8 cellular contexts compared by ENCODE assay signal in the genomic region with DNA sequence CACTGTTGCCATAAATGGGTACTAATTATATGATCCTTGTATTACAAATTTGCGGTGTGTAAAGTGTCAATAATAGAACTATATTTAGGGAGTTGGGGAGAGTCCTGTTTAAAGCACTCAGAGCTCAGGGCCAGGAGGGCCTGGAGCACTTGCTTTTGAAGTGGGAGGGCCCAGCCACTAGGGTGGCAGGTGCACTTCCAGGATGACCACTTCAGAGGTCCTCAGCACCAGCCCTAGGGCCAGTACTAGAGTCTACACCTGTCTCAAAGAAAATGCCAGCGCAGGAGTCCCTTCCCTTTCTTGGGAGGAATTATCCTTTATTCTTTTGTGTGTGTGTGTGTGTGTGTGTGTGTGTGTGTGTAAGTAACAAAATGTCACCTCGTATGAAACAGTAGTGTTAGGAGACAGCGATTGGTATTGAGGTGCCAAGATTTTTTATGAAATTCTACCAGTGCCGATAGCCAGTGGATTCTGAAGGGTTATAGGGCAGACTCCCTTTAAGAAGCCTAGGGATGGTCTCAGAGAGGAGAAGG. TPM values are rescaled to one million over a fixed set of nuclear protein-coding genes. Genes with fewer than 3 reads are reported as not detected.
DNase-seq lines count a peak whose midpoint lies in the region; ATAC-seq and TF ChIP-seq lines count a peak whose summit lies in the region.

No MANE protein-coding gene starts in this region.

- H3K4me1 Mint-ChIP-seq in naive thymus-derived CD8-positive, alpha-beta T cell = peaks cover 29 to 59% (median 48%) of the 10 kb centered on the region in 4 donors

- no peaks in the 10 kb centered on the region for H3K9me2 ChIP-seq in Karpas-422 (replicated peaks; ENCODE audit: insufficient read depth, low read length)

- H3K27me3 ChIP-seq in BJ (ENCODE audit: control insufficient read depth, insufficient read depth, low read length) (no peaks in the 10 kb centered on the region), Karpas-422 (ENCODE audit: low read length) (no peaks in the 10 kb centered on the region), breast epithelium (no peaks in the 10 kb centered on the region)

- peak overlapping the region; percentile 54 to 83 (median 72) for H3K4me3 Mint-ChIP-seq in naive thymus-derived CD8-positive, alpha-beta T cell

- TF ChIP-seq POLR2A in breast epithelium (IDR thresholded peaks at IDR 0.05) = no peak

- intact Hi-C loops in breast epithelium (cut with DNase I; ENCODE audit: low total_unique reads) = loop anchor here (5.0 kb wide), 1 partner anchor 34 kb away; the partner anchor contains the start of gene MYO18A

- H3K27ac ChIP-seq in Karpas-422 (ENCODE audit: low read length) (no peak overlapping the region), breast epithelium (peak overlapping the region; percentile 82 to 85)

- TF ChIP-seq CTCF in BJ (IDR thresholded peaks at IDR 0.05; ENCODE audit: insufficient read depth, low read depth, low read length) (no peak), breast epithelium (IDR thresholded peaks at IDR 0.05) (no peak)

- no peak for ATAC-seq in naive thymus-derived CD8-positive, alpha-beta T cell
- ATAC-seq in HG02588 (IDR thresholded peaks at IDR 0.05; ENCODE audit: unreplicated experiment) = no peak

- peak overlapping the region; percentile 60 to 92 (median 86) for H3K27ac Mint-ChIP-seq in naive thymus-derived CD8-positive, alpha-beta T cell

- peaks cover 35% of the 10 kb centered on the region for H3K4me1 ChIP-seq in Karpas-422 (ENCODE audit: low read length)
- H3K4me1 ChIP-seq in breast epithelium = peaks cover 11 to 30% of the 10 kb centered on the region in 2 donors

- H3K36me3 ChIP-seq in BJ (ENCODE audit: control insufficient read depth, insufficient read depth, low read length) (no peaks in the 10 kb centered on the region), Karpas-422 (ENCODE audit: insufficient read depth, low read length) (no peaks in the 10 kb centered on the region), breast epithelium (no peaks in the 10 kb centered on the region)

- H3K9ac ChIP-seq in Karpas-422 (ENCODE audit: low read length) = peak overlapping the region; percentile 64

- no peaks in the 10 kb centered on the region for H3K36me3 Mint-ChIP-seq in naive thymus-derived CD8-positive, alpha-beta T cell

- H3K4me2 ChIP-seq in Karpas-422 (ENCODE audit: low read depth, low read length, poor library complexity, severe bottlenecking) = peak overlapping the region; percentile 83

- DNase-seq in BJ (ENCODE audit: low read depth) (no peak), Karpas-422 (no peak), breast epithelium (ENCODE audit: low spot score in 2 of 2) (no peak), NCI-H524 treated with DMSO at 0.1 percent for 48 hours (lab: John Stamatoyannopoulos, UW) (no peak), DMS114 treated with DMSO at 0.1 percent for 48 hours (lab: John Stamatoyannopoulos, UW; ENCODE audit: unreplicated experiment) (no peak)
- no peak for DNase-seq in naive thymus-derived CD8-positive, alpha-beta T cell
- DNase-seq in NK-92 treated with Interleukin-12 subunit alpha and Interleukin-12 subunit beta, amount 100 ng/mL, for 24 hours (lab: John Stamatoyannopoulos, UW) = no peak

- no peaks in the 10 kb centered on the region for H3K9me3 Mint-ChIP-seq in naive thymus-derived CD8-positive, alpha-beta T cell

- peak overlapping the region; percentile 90 for H2AFZ ChIP-seq in Karpas-422 (ENCODE audit: low read length)

- no peaks in the 10 kb centered on the region for H4K20me1 ChIP-seq in Karpas-422 (ENCODE audit: insufficient read depth, low read depth, low read length)

- H3K9me3 ChIP-seq in Karpas-422 (ENCODE audit: low read length) = no peaks in the 10 kb centered on the region
- H3K9me3 ChIP-seq in breast epithelium = no peaks in the 10 kb centered on the region

- H3K4me3 ChIP-seq in BJ (ENCODE audit: low read depth, low read length) = peak overlapping the region; percentile 36
- peak overlapping the region; percentile 64 for H3K4me3 ChIP-seq in Karpas-422 (ENCODE audit: low read length)
- peak overlapping the region; percentile 46 to 68 (median 52) for H3K4me3 ChIP-seq in breast epithelium

- POLR2A ChIA-PET in BJ (lab: Charles Lee) = interaction anchor here (0.7 to 1.1 kb wide), 4 partner anchors 7 to 146 kb away, joined by 3 to 10 read pairs (median 6); no protein-coding TSS in a partner anchor
- POLR2A ChIA-PET in naive thymus-derived CD8-positive, alpha-beta T cell (lab: Charles Lee) = interaction anchor here (0.6 to 5.9 kb wide), 11 partner anchors 8 to 213 kb away, joined by 3 to 64 read pairs (median 6); partner anchors contain the start of genes MYO18A and NUFIP2

- CTCF ChIA-PET in BJ (lab: Yijun Ruan, JAX) = interaction anchor here (0.6 to 13.6 kb wide), 39 partner anchors 10 to 222 kb away, joined by 3 to 315 read pairs (median 5); partner anchors contain the start of genes CRYBA1, MYO18A and NUFIP2

- H3K27me3 Mint-ChIP-seq in naive thymus-derived CD8-positive, alpha-beta T cell = no peaks in the 10 kb centered on the region

- no peaks in the 10 kb centered on the region for H3K79me2 ChIP-seq in Karpas-422 (ENCODE audit: low read length)

RNA-seq across cellular contexts. Expression of gene MYO18A, which starts 31.9 kb away (rescaled TPM):
- polyA plus RNA-seq in BJ (2011; rRNA removed) = 8.2 and 12.0 TPM in 2 replicates
- polyA minus RNA-seq in BJ (2011; rRNA and poly(A)+ RNA removed) = 30.4 and 33.4 TPM in 2 replicates
- 16.4 and 54.6 TPM in 2 replicates for total RNA-seq in Karpas-422 (2014; rRNA removed; shearing (Covaris generic); ENCODE audit: low replicate concordance)
- total RNA-seq in breast epithelium = 10 to 100 TPM; 31.5 to 71.1 (median 42.3) TPM
- 10 to 100 TPM; 63.6 to 69.3 TPM for total RNA-seq in naive thymus-derived CD8-positive, alpha-beta T cell
- 10 to 100 TPM in 1 of 3 donors, 1 to 10 TPM in 2; 4.6 to 12.6 (median 5.9) TPM for polyA plus RNA-seq in naive thymus-derived CD8-positive, alpha-beta T cell
